ENCODE assay signal across 28 cellular contexts in genomic region chr20:11826334-11826733, GRCh38.
"Had no signal": no experiment of that assay in that cellular context is flagged by ENCODE, and none has a peak within 500 bp of the region (broad histone marks: within the 10 kb centered on the region; RNA-seq: fewer than 3 reads in every experiment).

No MANE protein-coding gene starts in this region.

- H3K9ac ChIP-seq: SK-N-SH had no signal

- H3K9me3 Mint-ChIP-seq: activated CD4-positive, alpha-beta T cell treated with anti-CD3 and anti-CD28 coated beads, Interleukin-2, amount 10 ng/mL, durations not matched to agents 24 days and 14 days; activated naive CD4-positive, alpha-beta T cell treated with anti-CD3 and anti-CD28 coated beads, Interleukin-2, amount 10 ng/mL, durations not matched to agents 7 days and 5 days; T-helper 1 cell treated with Interleukin-12 subunit alpha and Interleukin-12 subunit beta and Interleukin-4 antibody, amounts not matched to agents 30 μg/mL and 1 μg/mL, for 36 hours; T-helper 2 cell treated with Interferon-gamma antibody and Interleukin-4, amounts not matched to agents 5 μg/mL and 100 μg/mL, for 36 hours had no signal

- H3K4me2 ChIP-seq: SK-N-SH had no signal

- H3K4me3 ChIP-seq: SJSA1 had no signal

- H3K9me3 ChIP-seq: SJSA1, SK-N-SH had no signal

- DNase-seq: activated CD4-positive, alpha-beta T cell treated with anti-CD3 and anti-CD28 coated beads, Interleukin-2, amount 10 ng/mL, durations not matched to agents 24 days and 14 days; activated CD4-positive, alpha-beta T cell treated with anti-CD3 and anti-CD28 coated beads, Interleukin-2, amount 50 U/mL, for 48 hours; activated CD8-positive, alpha-beta T cell treated with anti-CD3 and anti-CD28 coated beads, Interleukin-2, amount 10 ng/mL, durations not matched to agents 7 days and 5 days; activated effector memory CD4-positive, alpha-beta T cell treated with Interleukin-2 at 50 U/mL for 16 hours; activated naive CD4-positive, alpha-beta T cell treated with anti-CD3 and anti-CD28 coated beads, Interleukin-2, amount 10 ng/mL, durations not matched to agents 7 days and 5 days; activated naive CD8-positive, alpha-beta T cell treated with anti-CD3 and anti-CD28 coated beads, Interleukin-2, amount 50 U/mL, for 24 hours; activated T-cell treated with anti-CD3 and anti-CD28 coated beads, Interleukin-2, amount 50 U/mL, for 24 hours; caudate nucleus; Karpas-422; KBM-7; NCI-H1105 treated with DMSO at 0.1 percent for 48 hours; NCI-H1436; NCI-H1694; NCI-H1930; NCI-H2081 treated with DMSO at 0.1 percent for 48 hours; NCI-H226; NCI-H446 treated with DMSO at 0.1 percent for 48 hours; NCI-H524; NCI-H69; RPMI8226; SHP77 treated with DMSO at 0.1 percent for 48 hours; SK-N-SH had no signal

- H3K36me3 Mint-ChIP-seq: activated naive CD4-positive, alpha-beta T cell treated with anti-CD3 and anti-CD28 coated beads, Interleukin-2, amount 10 ng/mL, durations not matched to agents 7 days and 5 days; activated naive CD8-positive, alpha-beta T cell; brain had no signal

- H3K36me3 ChIP-seq: SJSA1 had no signal

- H3K27me3 Mint-ChIP-seq: activated CD4-positive, alpha-beta T cell treated with anti-CD3 and anti-CD28 coated beads, Interleukin-2, amount 10 ng/mL, durations not matched to agents 24 days and 14 days; activated naive CD4-positive, alpha-beta T cell treated with anti-CD3 and anti-CD28 coated beads, Interleukin-2, amount 10 ng/mL, durations not matched to agents 7 days and 5 days; activated naive CD8-positive, alpha-beta T cell treated with anti-CD3 and anti-CD28 coated beads, Interleukin-2, amount 50 U/mL, for 24 hours; activated T-cell treated with anti-CD3 and anti-CD28 coated beads, Interleukin-2, amount 50 U/mL, for 24 hours had no signal

- H3K27ac Mint-ChIP-seq: activated CD4-positive, alpha-beta T cell treated with anti-CD3 and anti-CD28 coated beads, Interleukin-2, amount 10 ng/mL, durations not matched to agents 24 days and 14 days; activated CD8-positive, alpha-beta T cell treated with anti-CD3 and anti-CD28 coated beads, Interleukin-2, amount 10 ng/mL, durations not matched to agents 7 days and 5 days; activated naive CD4-positive, alpha-beta T cell treated with anti-CD3 and anti-CD28 coated beads, Interleukin-2, amount 10 ng/mL, durations not matched to agents 7 days and 5 days; activated naive CD8-positive, alpha-beta T cell; activated naive CD8-positive, alpha-beta T cell treated with anti-CD3 and anti-CD28 coated beads, Interleukin-2, amount 50 U/mL, for 24 hours; activated T-cell treated with anti-CD3 and anti-CD28 coated beads, Interleukin-2, amount 50 U/mL, for 24 hours; T-helper 1 cell treated with Interleukin-12 subunit alpha and Interleukin-12 subunit beta and Interleukin-4 antibody, amounts not matched to agents 30 μg/mL and 1 μg/mL, for 36 hours; T-helper 2 cell treated with Interferon-gamma antibody and Interleukin-4, amounts not matched to agents 5 μg/mL and 100 μg/mL, for 36 hours had no signal

- ATAC-seq: activated CD8-positive, alpha-beta T cell treated with anti-CD3 and anti-CD28 coated beads, Interleukin-2, amount 10 ng/mL, durations not matched to agents 7 days and 5 days; activated naive CD8-positive, alpha-beta T cell treated with anti-CD3 and anti-CD28 coated beads, Interleukin-2, amount 50 U/mL, for 24 hours; Panc1 had no signal

- H3K4me1 Mint-ChIP-seq: activated CD4-positive, alpha-beta T cell treated with anti-CD3 and anti-CD28 coated beads, Interleukin-2, amount 10 ng/mL, durations not matched to agents 24 days and 14 days; activated naive CD4-positive, alpha-beta T cell treated with anti-CD3 and anti-CD28 coated beads, Interleukin-2, amount 10 ng/mL, durations not matched to agents 7 days and 5 days; activated naive CD8-positive, alpha-beta T cell treated with anti-CD3 and anti-CD28 coated beads, Interleukin-2, amount 50 U/mL, for 24 hours; brain had no signal

- H3K27ac ChIP-seq: SJSA1 had no signal

- H3K27me3 ChIP-seq: SJSA1 had no signal

- H3K4me3 Mint-ChIP-seq: activated CD4-positive, alpha-beta T cell treated with anti-CD3 and anti-CD28 coated beads, Interleukin-2, amount 10 ng/mL, durations not matched to agents 24 days and 14 days; activated CD8-positive, alpha-beta T cell treated with anti-CD3 and anti-CD28 coated beads, Interleukin-2, amount 10 ng/mL, durations not matched to agents 7 days and 5 days; activated naive CD4-positive, alpha-beta T cell treated with anti-CD3 and anti-CD28 coated beads, Interleukin-2, amount 10 ng/mL, durations not matched to agents 7 days and 5 days; activated naive CD8-positive, alpha-beta T cell; activated naive CD8-positive, alpha-beta T cell treated with anti-CD3 and anti-CD28 coated beads, Interleukin-2, amount 50 U/mL, for 24 hours; activated T-cell treated with anti-CD3 and anti-CD28 coated beads, Interleukin-2, amount 50 U/mL, for 24 hours; brain; T-helper 1 cell treated with Interleukin-12 subunit alpha and Interleukin-12 subunit beta and Interleukin-4 antibody, amounts not matched to agents 30 μg/mL and 1 μg/mL, for 36 hours; T-helper 2 cell treated with Interferon-gamma antibody and Interleukin-4, amounts not matched to agents 5 μg/mL and 100 μg/mL, for 36 hours had no signal
